Comparison of ENCODE assay signal across 9 cellular contexts in the genomic region with DNA sequence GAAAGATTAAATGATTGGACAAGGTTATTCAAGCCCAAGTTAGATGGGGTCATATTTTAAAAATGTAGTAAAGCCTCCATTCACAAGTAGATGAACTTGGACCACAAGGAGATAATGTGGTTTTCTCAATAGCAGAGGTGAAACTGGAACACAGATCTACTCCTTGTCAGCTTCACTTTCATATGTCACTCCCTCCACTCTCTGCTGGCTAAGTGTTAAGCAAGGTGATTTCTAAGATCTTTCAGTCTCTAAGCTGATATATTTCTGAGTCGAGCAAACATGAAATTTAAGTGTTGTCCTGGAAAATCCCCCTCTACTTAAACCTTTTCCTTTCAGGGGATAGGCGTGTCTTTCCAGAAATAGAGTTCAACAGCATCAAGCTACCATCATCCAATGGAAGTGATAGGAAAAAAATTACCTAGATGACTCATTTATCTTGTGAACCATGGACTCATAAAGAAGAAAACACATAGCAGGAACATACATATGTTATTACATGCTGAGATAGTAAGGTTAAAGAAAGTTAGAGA.
DNase-seq lines count a peak whose midpoint lies in the region; ATAC-seq and TF ChIP-seq lines count a peak whose summit lies in the region.
"Had no signal": no experiment of that assay in that cellular context is flagged by ENCODE, and none has a peak within 500 bp of the region (broad histone marks: within the 10 kb centered on the region; RNA-seq: fewer than 3 reads in every experiment).

No MANE protein-coding gene starts in this region.

- H3K79me2 ChIP-seq in GM23248 (ENCODE audit: insufficient read depth), result no peaks in the 10 kb centered on the region

- no peak overlapping the region for H3K27ac ChIP-seq in GM23248

- no peaks in the 10 kb centered on the region for H3K9me2 ChIP-seq in GM23248 (ENCODE audit: insufficient read depth)

- H3K9me3 ChIP-seq in GM23248 (ENCODE audit: low read depth), result no peaks in the 10 kb centered on the region

- POLR2A ChIA-PET in activated CD8-positive, alpha-beta T cell treated with anti-CD3 and anti-CD28 coated beads for 36 hours (lab: Charles Lee), result no interaction called here
- POLR2A ChIA-PET in activated CD4-positive, alpha-beta memory T cell treated with anti-CD3 and anti-CD28 coated beads, Interleukin-2, amount 10 ng/mL, durations not matched to agents 7 days and 5 days (lab: Charles Lee), result interaction anchor here (1.2 kb wide), 1 partner anchor 47 kb away, joined by 3 read pairs; no protein-coding TSS in a partner anchor

- H3K27ac Mint-ChIP-seq in activated CD8-positive, alpha-beta T cell treated with anti-CD3 and anti-CD28 coated beads for 36 hours, result peak overlapping the region; percentile 35
- H3K27ac Mint-ChIP-seq in activated CD4-positive, alpha-beta memory T cell treated with anti-CD3 and anti-CD28 coated beads, Interleukin-2, amount 10 ng/mL, durations not matched to agents 7 days and 5 days, result no peak overlapping the region

- TF ChIP-seq CTCF in GM13976 (IDR thresholded peaks at IDR 0.05; ENCODE audit: borderline replicate concordance, control extremely low read depth, extremely low read depth, insufficient read depth, missing control alignments), result no peak
- no peak for TF ChIP-seq CTCF in activated CD8-positive, alpha-beta T cell treated with anti-CD3 and anti-CD28 coated beads for 36 hours (IDR thresholded peaks at IDR 0.05)
- no peak for TF ChIP-seq CTCF in omental fat pad (IDR thresholded peaks at IDR 0.05)

- no peaks in the 10 kb centered on the region for H3F3A ChIP-seq in GM23248 (ENCODE audit: insufficient read depth)

- H3K4me3 Mint-ChIP-seq in activated CD8-positive, alpha-beta T cell treated with anti-CD3 and anti-CD28 coated beads for 36 hours, result no peak overlapping the region
- no peak overlapping the region for H3K4me3 Mint-ChIP-seq in activated CD4-positive, alpha-beta memory T cell treated with anti-CD3 and anti-CD28 coated beads, Interleukin-2, amount 10 ng/mL, durations not matched to agents 7 days and 5 days

- intact Hi-C loops in activated CD8-positive, alpha-beta T cell treated with anti-CD3 and anti-CD28 coated beads for 36 hours (cut with micrococcal nuclease), result no loop called here

- H3K4me1 ChIP-seq in GM23248 (ENCODE audit: insufficient read depth), result no peaks in the 10 kb centered on the region

- no peak overlapping the region for H3K4me3 ChIP-seq in GM23248

- CTCF ChIA-PET in activated CD8-positive, alpha-beta T cell treated with anti-CD3 and anti-CD28 coated beads for 36 hours (lab: Charles Lee), result interaction anchor here (1.1 kb wide), 3 partner anchors 20 to 288 kb away, joined by 3 to 4 read pairs (median 3); no protein-coding TSS in a partner anchor
- CTCF ChIA-PET in activated CD4-positive, alpha-beta memory T cell treated with anti-CD3 and anti-CD28 coated beads, Interleukin-2, amount 10 ng/mL, durations not matched to agents 7 days and 5 days (lab: Charles Lee), result no interaction called here

- DNase-seq in GM13976 (ENCODE audit: low spot score) (peak; percentile 62), omental fat pad (ENCODE audit: low spot score) (no peak), HK-2 (ENCODE audit: unreplicated experiment) (no peak), GM23248 (no peak)
- DNase-seq in activated CD8-positive, alpha-beta T cell treated with anti-CD3 and anti-CD28 coated beads for 36 hours, result no peak
- DNase-seq in activated CD4-positive, alpha-beta memory T cell treated with anti-CD3 and anti-CD28 coated beads, Interleukin-2, amount 10 ng/mL, durations not matched to agents 7 days and 5 days, result no peak
- DNase-seq: C1 segment of cervical spinal cord had no signal

- WGBS in GM23248 (ENCODE audit: low coverage in 1 of 2, low lambda C conversion rate in 2 of 2, missing lambda C conversion rate in 2 of 2), 2 experiments, result 88 to 98% methylated on average over 2 of the region's 2 CpGs

- peaks cover 19% of the 10 kb centered on the region for H3K4me1 Mint-ChIP-seq in activated CD8-positive, alpha-beta T cell treated with anti-CD3 and anti-CD28 coated beads for 36 hours (ENCODE audit: low read depth)
- H3K4me1 Mint-ChIP-seq in activated CD4-positive, alpha-beta memory T cell treated with anti-CD3 and anti-CD28 coated beads, Interleukin-2, amount 10 ng/mL, durations not matched to agents 7 days and 5 days, result peaks cover 14% of the 10 kb centered on the region

- H3K9ac ChIP-seq in GM23248, result no peak overlapping the region

- H3K4me2 ChIP-seq in GM23248 (ENCODE audit: unreplicated experiment), result no peak overlapping the region

- no peaks in the 10 kb centered on the region for H3K27me3 Mint-ChIP-seq in activated CD8-positive, alpha-beta T cell treated with anti-CD3 and anti-CD28 coated beads for 36 hours
- peaks cover 4% of the 10 kb centered on the region for H3K27me3 Mint-ChIP-seq in activated CD4-positive, alpha-beta memory T cell treated with anti-CD3 and anti-CD28 coated beads, Interleukin-2, amount 10 ng/mL, durations not matched to agents 7 days and 5 days

- no peaks in the 10 kb centered on the region for H3K36me3 Mint-ChIP-seq in activated CD8-positive, alpha-beta T cell treated with anti-CD3 and anti-CD28 coated beads for 36 hours (ENCODE audit: low read depth)
- H3K36me3 Mint-ChIP-seq in activated CD4-positive, alpha-beta memory T cell treated with anti-CD3 and anti-CD28 coated beads, Interleukin-2, amount 10 ng/mL, durations not matched to agents 7 days and 5 days (ENCODE audit: low read depth), result peaks cover 3% of the 10 kb centered on the region

- no peaks in the 10 kb centered on the region for H3K27me3 ChIP-seq in GM23248 (replicated peaks; ENCODE audit: insufficient read depth)

- no peak overlapping the region for H2AFZ ChIP-seq in GM23248

- peak; percentile 85 for ATAC-seq in GM19397 (IDR thresholded peaks at IDR 0.05; ENCODE audit: unreplicated experiment)
- peak; percentile 86 for ATAC-seq in HG02973 (IDR thresholded peaks at IDR 0.05; ENCODE audit: unreplicated experiment)
- peak; percentile 97 for ATAC-seq in activated CD8-positive, alpha-beta T cell treated with anti-CD3 and anti-CD28 coated beads for 36 hours
- ATAC-seq in omental fat pad (ENCODE audit: low FRiP score), result no peak

- no peaks in the 10 kb centered on the region for H3K9me3 Mint-ChIP-seq in activated CD8-positive, alpha-beta T cell treated with anti-CD3 and anti-CD28 coated beads for 36 hours
- H3K9me3 Mint-ChIP-seq in activated CD4-positive, alpha-beta memory T cell treated with anti-CD3 and anti-CD28 coated beads, Interleukin-2, amount 10 ng/mL, durations not matched to agents 7 days and 5 days, result peaks cover 3% of the 10 kb centered on the region

- H4K20me1 ChIP-seq in GM23248 (ENCODE audit: insufficient read depth), result no peaks in the 10 kb centered on the region

- in situ Hi-C loops in GM13976 (cut with MboI; ENCODE audit: low sequenced_read_pairs, unreplicated experiment) (no loop called here), GM23248 (cut with MboI) (no loop called here)

- H3K36me3 ChIP-seq in GM23248 (ENCODE audit: low read depth), result no peaks in the 10 kb centered on the region
